In genomic region chr17:6936370-6937028, GRCh38 we compare ENCODE assay signal across 8 cellular contexts. TPM values are rescaled to one million over a fixed set of nuclear protein-coding genes. Genes with fewer than 3 reads are reported as not detected.
DNase-seq lines count a peak whose midpoint lies in the region; ATAC-seq, FAIRE-seq and TF ChIP-seq lines count a peak whose summit lies in the region.

No MANE protein-coding gene starts in this region.

- no peak for TF ChIP-seq CTCF in esophagus squamous epithelium (IDR thresholded peaks at IDR 0.05)
- no peak for TF ChIP-seq CTCF in pancreas (IDR thresholded peaks at IDR 0.05)
- TF ChIP-seq CTCF in GM13977 (IDR thresholded peaks at IDR 0.05; ENCODE audit: extremely low read depth, insufficient read depth, missing control alignments): no peak

- in situ Hi-C loops in GM13977 (cut with MboI; ENCODE audit: low pct_unique_long_range_greater_than_20kb, low sequenced_read_pairs, unreplicated experiment): no loop called here

- TF ChIP-seq POLR2A in esophagus squamous epithelium (IDR thresholded peaks at IDR 0.05): no peak

- H3K36me3 ChIP-seq in SJSA1 (no peaks in the 10 kb centered on the region), esophagus squamous epithelium (no peaks in the 10 kb centered on the region), pancreas (no peaks in the 10 kb centered on the region)

- H3K27ac ChIP-seq in SJSA1 (peak overlapping the region; percentile 73), esophagus squamous epithelium (peak overlapping the region; percentile 30 to 77 (median 72)), pancreas (peak overlapping the region in 1 of 4 donors; percentile 51)

- ATAC-seq in pancreas: peak in 3 of 4 donors; percentile 26 to 85 (median 77)

- intact Hi-C loops in esophagus squamous epithelium (cut with DNase I): no loop called here
- intact Hi-C loops in pancreas (cut with DNase I): no loop called here

- DNase-seq in GM04503 (ENCODE audit: low read depth): peak; percentile 21
- DNase-seq in SJSA1 (ENCODE audit: low read depth in 1 of 2, low spot score in 2 of 2): peak in 1 of 2 experiments; percentile 36
- no peak for DNase-seq in esophagus squamous epithelium (lab: John Stamatoyannopoulos, UW)
- DNase-seq in pancreas: no peak
- DNase-seq in GM13977 (ENCODE audit: low spot score): no peak
- DNase-seq in UCSD-AML1 (lab: John Stamatoyannopoulos, UW; ENCODE audit: unreplicated experiment): no peak
- DNase-seq in GM19240 (ENCODE audit: insufficient read length, low spot score): no peak
- no peak for DNase-seq in glomerular visceral epithelial cell (ENCODE audit: extremely low spot score)

- H3K9me3 ChIP-seq in SJSA1 (replicated peaks) (no peaks in the 10 kb centered on the region), esophagus squamous epithelium (no peaks in the 10 kb centered on the region), pancreas (no peaks in the 10 kb centered on the region)

- 47 to 69% methylated on average over 6 to 8 of the region's 8 CpGs for whole genome bisulfite sequencing in esophagus squamous epithelium, 2 donors
- WGBS in pancreas, 2 donors: 73 to 77% methylated on average over 8 of the region's 8 CpGs

- FAIRE-seq in pancreas (lab: Jason Lieb, UNC): no peak

- H3K27me3 ChIP-seq in SJSA1 (replicated peaks): no peaks in the 10 kb centered on the region
- no peaks in the 10 kb centered on the region for H3K27me3 ChIP-seq in esophagus squamous epithelium
- no peaks in the 10 kb centered on the region for H3K27me3 ChIP-seq in pancreas

- H3K4me3 ChIP-seq in SJSA1 (peak overlapping the region; percentile 36), esophagus squamous epithelium (peak overlapping the region; percentile 13 to 65 (median 44)), pancreas (peak overlapping the region in 1 of 4 donors; percentile 41)

- 0 out of 2 replicates have a peak, but pooled peaks cover 3% of the 10 kb centered on the region for H3K4me1 ChIP-seq in SJSA1 (replicated peaks)
- H3K4me1 ChIP-seq in esophagus squamous epithelium: no peaks in the 10 kb centered on the region
- no peaks in the 10 kb centered on the region for H3K4me1 ChIP-seq in pancreas

RNA-seq across cellular contexts. Expression of gene ALOX12, which starts 59.4 kb away (rescaled TPM):
- not detected in 2 replicates for total RNA-seq in SJSA1 (2014; rRNA removed; shearing (Covaris generic))
- total RNA-seq in esophagus squamous epithelium (10 to 100 TPM in 3 of 4 donors, 1 to 10 TPM in 1; 3.8 to 43.5 (median 26.4) TPM), pancreas (not detected)
- not detected for polyA plus RNA-seq in pancreas
